17 cellular contexts compared by ENCODE assay signal in the genomic region with DNA sequence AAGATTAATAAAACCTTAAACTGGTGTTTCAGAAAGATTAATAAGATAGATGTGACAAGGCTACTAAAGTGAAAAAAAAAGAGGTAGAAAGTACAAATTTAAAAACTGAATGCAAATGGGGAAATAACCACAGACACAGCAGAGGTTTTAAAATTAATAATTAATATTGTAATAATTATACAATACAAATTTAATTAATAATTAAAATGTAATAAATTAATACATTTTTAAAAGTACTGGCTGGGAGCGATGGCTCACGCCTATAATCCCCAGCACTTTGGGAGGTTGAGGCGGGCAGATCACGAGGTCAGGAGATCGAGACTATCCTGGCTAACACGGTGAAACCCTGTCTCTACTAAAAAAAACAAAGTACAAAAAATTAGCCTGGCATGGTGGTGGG. TPM values are rescaled to one million over a fixed set of nuclear protein-coding genes. Genes with fewer than 3 reads are reported as not detected.
A peak's percentile ranks its signal among the peaks of the same experiment; 100 is the strongest.
DNase-seq lines count a peak whose midpoint lies in the region; ATAC-seq and TF ChIP-seq lines count a peak whose summit lies in the region.
"Had no signal": no experiment of that assay in that cellular context is flagged by ENCODE, and none has a peak within 500 bp of the region (broad histone marks: within the 10 kb centered on the region; RNA-seq: fewer than 3 reads in every experiment).

No MANE protein-coding gene starts in this region.

- H3K4me3 Mint-ChIP-seq in activated CD4-positive, alpha-beta T cell treated with anti-CD3 and anti-CD28 coated beads, Interleukin-2, amount 10 ng/mL, durations not matched to agents 24 days and 14 days, result no peak overlapping the region
- H3K4me3 Mint-ChIP-seq in activated T-cell treated with anti-CD3 and anti-CD28 coated beads, Interleukin-2, amount 50 U/mL, for 72 hours, result no peak overlapping the region
- H3K4me3 Mint-ChIP-seq in natural killer cell treated with Interleukin-12 subunit alpha and Interleukin-12 subunit beta and Interleukin-15 and Interleukin-18, amount 100 ng/mL, for 72 hours, result no peak overlapping the region
- H3K4me3 Mint-ChIP-seq in natural killer cell, result no peak overlapping the region
- H3K4me3 Mint-ChIP-seq: B cell; CD4-positive, alpha-beta T cell; CD8-positive, alpha-beta T cell had no signal

- H3K36me3 Mint-ChIP-seq in activated CD4-positive, alpha-beta T cell treated with anti-CD3 and anti-CD28 coated beads, Interleukin-2, amount 10 ng/mL, durations not matched to agents 24 days and 14 days (ENCODE audit: low read depth), result peaks cover 6% of the 10 kb centered on the region
- H3K36me3 Mint-ChIP-seq in activated T-cell treated with anti-CD3 and anti-CD28 coated beads, Interleukin-2, amount 50 U/mL, for 72 hours (ENCODE audit: insufficient read depth in 2 of 2), result peaks cover 18 to 23% of the 10 kb centered on the region in 2 donors
- peaks cover 18% of the 10 kb centered on the region for H3K36me3 Mint-ChIP-seq in natural killer cell treated with Interleukin-12 subunit alpha and Interleukin-12 subunit beta and Interleukin-15 and Interleukin-18, amount 100 ng/mL, for 72 hours
- peaks cover 21% of the 10 kb centered on the region for H3K36me3 Mint-ChIP-seq in natural killer cell

- H3K4me1 Mint-ChIP-seq in activated CD4-positive, alpha-beta T cell treated with anti-CD3 and anti-CD28 coated beads, Interleukin-2, amount 10 ng/mL, durations not matched to agents 24 days and 14 days, result peaks cover 39% of the 10 kb centered on the region
- peaks cover 33% of the 10 kb centered on the region for H3K4me1 Mint-ChIP-seq in activated T-cell treated with anti-CD3 and anti-CD28 coated beads, Interleukin-2, amount 50 U/mL, for 72 hours (ENCODE audit: low read depth)
- peaks cover 65 to 72% of the 10 kb centered on the region in 2 donors for H3K4me1 Mint-ChIP-seq in natural killer cell treated with Interleukin-12 subunit alpha and Interleukin-12 subunit beta and Interleukin-15 and Interleukin-18, amount 100 ng/mL, for 72 hours (ENCODE audit: low read depth in 2 of 2)
- peaks cover 37 to 51% of the 10 kb centered on the region in 2 donors for H3K4me1 Mint-ChIP-seq in natural killer cell
- H3K4me1 Mint-ChIP-seq: B cell had no signal

- H3K27me3 Mint-ChIP-seq in activated CD4-positive, alpha-beta T cell treated with anti-CD3 and anti-CD28 coated beads, Interleukin-2, amount 10 ng/mL, durations not matched to agents 24 days and 14 days, result no peaks in the 10 kb centered on the region
- H3K27me3 Mint-ChIP-seq in activated T-cell treated with anti-CD3 and anti-CD28 coated beads, Interleukin-2, amount 50 U/mL, for 72 hours (ENCODE audit: low read depth), result no peaks in the 10 kb centered on the region
- H3K27me3 Mint-ChIP-seq in natural killer cell treated with Interleukin-12 subunit alpha and Interleukin-12 subunit beta and Interleukin-15 and Interleukin-18, amount 100 ng/mL, for 72 hours, result no peaks in the 10 kb centered on the region
- no peaks in the 10 kb centered on the region for H3K27me3 Mint-ChIP-seq in natural killer cell (ENCODE audit: low read depth in 2 of 2)
- H3K27me3 Mint-ChIP-seq: CD4-positive, alpha-beta T cell had no signal

- intact Hi-C loops in activated CD4-positive, alpha-beta T cell treated with anti-CD3 and anti-CD28 coated beads, Interleukin-2, amount 10 ng/mL, durations not matched to agents 24 days and 14 days (cut with micrococcal nuclease), result no loop called here
- intact Hi-C loops in natural killer cell (cut with micrococcal nuclease), result no loop called here

- peak; percentile 28 for DNase-seq in activated CD4-positive, alpha-beta T cell treated with anti-CD3 and anti-CD28 coated beads, Interleukin-2, amount 10 ng/mL, durations not matched to agents 24 days and 14 days
- no peak for DNase-seq in activated CD4-positive, alpha-beta T cell treated with anti-CD3 and anti-CD28 coated beads, Interleukin-2, amount 50 U/mL, for 1 hour
- DNase-seq in activated T-cell treated with anti-CD3 and anti-CD28 coated beads, Interleukin-2, amount 50 U/mL, for 72 hours, result no peak
- DNase-seq in activated T-cell treated with anti-CD3 and anti-CD28 coated beads, Interleukin-2, amount 50 U/mL, for 48 hours, result no peak
- no peak for DNase-seq in natural killer cell treated with Interleukin-12 subunit alpha and Interleukin-12 subunit beta and Interleukin-15 and Interleukin-18, amount 100 ng/mL, for 72 hours (ENCODE audit: low spot score)
- no peak for DNase-seq in natural killer cell
- no peak for DNase-seq in islet precursor cell
- DNase-seq: AML-193; Caco-2; Calu3; CD4-positive, alpha-beta T cell; CD8-positive, alpha-beta T cell; DMS79 treated with DMSO at 0.1 percent for 48 hours; GF-D8 had no signal

- ATAC-seq in activated T-cell treated with anti-CD3 and anti-CD28 coated beads, Interleukin-2, amount 50 U/mL, for 72 hours (replicated peaks in 1 of 2), result no peak
- no peak for ATAC-seq in natural killer cell treated with Interleukin-12 subunit alpha and Interleukin-12 subunit beta and Interleukin-15 and Interleukin-18, amount 100 ng/mL, for 72 hours
- no peak for ATAC-seq in natural killer cell
- ATAC-seq: A549; CD8-positive, alpha-beta T cell had no signal

- no peak for TF ChIP-seq CTCF in natural killer cell (IDR thresholded peaks at IDR 0.05)

- no peak overlapping the region for H3K27ac Mint-ChIP-seq in activated CD4-positive, alpha-beta T cell treated with anti-CD3 and anti-CD28 coated beads, Interleukin-2, amount 10 ng/mL, durations not matched to agents 24 days and 14 days
- peak overlapping the region; percentile 70 for H3K27ac Mint-ChIP-seq in activated T-cell treated with anti-CD3 and anti-CD28 coated beads, Interleukin-2, amount 50 U/mL, for 72 hours
- peak overlapping the region; percentile 2 to 76 for H3K27ac Mint-ChIP-seq in natural killer cell treated with Interleukin-12 subunit alpha and Interleukin-12 subunit beta and Interleukin-15 and Interleukin-18, amount 100 ng/mL, for 72 hours
- no peak overlapping the region for H3K27ac Mint-ChIP-seq in natural killer cell
- H3K27ac Mint-ChIP-seq: B cell; CD4-positive, alpha-beta T cell; CD8-positive, alpha-beta T cell had no signal

- peaks cover 6% of the 10 kb centered on the region for H3K9me3 Mint-ChIP-seq in activated CD4-positive, alpha-beta T cell treated with anti-CD3 and anti-CD28 coated beads, Interleukin-2, amount 10 ng/mL, durations not matched to agents 24 days and 14 days
- peaks cover 2 to 4% of the 10 kb centered on the region in 2 donors for H3K9me3 Mint-ChIP-seq in activated T-cell treated with anti-CD3 and anti-CD28 coated beads, Interleukin-2, amount 50 U/mL, for 72 hours
- H3K9me3 Mint-ChIP-seq in natural killer cell treated with Interleukin-12 subunit alpha and Interleukin-12 subunit beta and Interleukin-15 and Interleukin-18, amount 100 ng/mL, for 72 hours, result peaks cover 3% of the 10 kb centered on the region
- H3K9me3 Mint-ChIP-seq in natural killer cell, result peaks cover 0 to 4% of the 10 kb centered on the region in 2 donors

RNA-seq across cellular contexts. Expression of gene CD2, which starts 26.8 kb away (rescaled TPM):
- 500 and 501 TPM in 2 replicates for total RNA-seq in activated CD4-positive, alpha-beta T cell treated with anti-CD3 and anti-CD28 coated beads, Interleukin-2, amount 10 ng/mL, durations not matched to agents 24 days and 14 days
- 100 to 1,000 TPM; 232 to 298 TPM for total RNA-seq in activated T-cell treated with anti-CD3 and anti-CD28 coated beads, Interleukin-2, amount 50 U/mL, for 72 hours
- 100 to 1,000 TPM in 1 of 2 donors, 10 to 100 TPM in 1; 71.4 to 140 TPM for total RNA-seq in natural killer cell treated with Interleukin-12 subunit alpha and Interleukin-12 subunit beta and Interleukin-15 and Interleukin-18, amount 100 ng/mL, for 72 hours
- total RNA-seq in natural killer cell, result 10 to 100 TPM; 30.4 to 93.4 (median 60.8) TPM
- total RNA-seq: A172, Caco-2, Calu3 had no signal

Comparison
In these comparisons a context has a peak if more than half of its experiments do, and no peak if none do; other contexts are left out.
1. H3K27ac Mint-ChIP-seq: peak in activated T-cell treated with anti-CD3 and anti-CD28 coated beads, Interleukin-2, amount 50 U/mL, for 72 hours (single experiment) and natural killer cell treated with Interleukin-12 subunit alpha and Interleukin-12 subunit beta and Interleukin-15 and Interleukin-18, amount 100 ng/mL, for 72 hours (2 of 2); none in activated CD4-positive, alpha-beta T cell treated with anti-CD3 and anti-CD28 coated beads, Interleukin-2, amount 10 ng/mL, durations not matched to agents 24 days and 14 days (single experiment) and natural killer cell (0 of 2).